Comparison of ENCODE assay signal across 1 cellular context in the genomic region with DNA sequence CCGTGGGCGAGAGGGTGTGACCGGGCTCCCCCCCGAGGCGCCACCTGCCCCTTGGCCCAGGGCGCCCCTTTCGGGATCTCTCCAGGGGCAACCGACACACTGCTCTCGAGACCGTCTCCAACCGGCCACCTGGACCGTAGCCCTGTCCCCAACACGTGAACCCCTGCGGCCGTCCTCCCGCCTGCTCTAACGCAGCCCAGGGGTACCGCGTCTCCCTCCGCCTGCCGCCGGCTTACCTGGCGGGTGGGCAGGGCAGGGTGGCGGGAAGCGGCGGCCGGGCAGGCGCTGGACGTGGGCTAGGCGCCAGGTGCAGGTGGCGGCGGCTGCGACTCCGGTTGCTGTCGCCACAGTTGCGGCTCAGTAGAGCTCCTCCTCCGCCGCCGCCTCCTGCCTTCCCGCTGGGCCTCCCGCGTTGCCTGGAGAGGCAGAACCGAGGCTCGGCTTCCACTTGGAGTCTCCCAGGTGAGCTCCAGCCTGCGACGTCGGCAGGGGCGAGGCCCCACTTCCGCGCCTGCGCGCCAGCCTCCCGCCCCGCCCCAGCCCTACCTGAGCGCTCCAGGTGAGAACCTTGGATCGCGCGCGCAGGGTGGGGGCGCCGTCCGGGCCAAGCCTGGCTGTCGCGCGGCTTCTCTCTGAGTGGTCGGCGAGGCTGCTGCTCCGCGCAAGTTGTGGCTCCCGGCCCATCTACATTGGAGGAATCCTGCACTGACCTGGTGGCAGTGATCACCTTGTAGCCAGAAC.
TF ChIP-seq lines count a peak whose summit lies in the region.

A gene (minus strand): TSS at position 469 of the 741 bp plus-strand sequence. CDS start 23,547 bp downstream, outside the sequence.

TF ChIP-seq in K562, 482 proteins besides CTCF, POLR2A, EP300 and RAD21:
- TF ChIP-seq ZKSCAN8 (CRISPR knock-in tag; IDR thresholded peaks at IDR 0.05) (no peak), HDAC8 (tag; IDR thresholded peaks at IDR 0.05) (no peak), L3MBTL2 (IDR thresholded peaks at IDR 0.05) (no peak), ZNF282 (CRISPR knock-in tag; IDR thresholded peaks at IDR 0.05) (no peak), U2AF1 (optimal IDR thresholded peaks at IDR 0.05; ENCODE audit: low read depth, low read length) (no peak), TRIM24 (IDR thresholded peaks at IDR 0.05) (no peak), JUND (IDR thresholded peaks at IDR 0.05; ENCODE audit: borderline replicate concordance, low read depth, low read length) (no peak), JUND (tag; IDR thresholded peaks at IDR 0.05; ENCODE audit: borderline replicate concordance, low read depth, low read length) (no peak), GTF2A2 (tag; IDR thresholded peaks at IDR 0.05) (no peak), ZNF431 (CRISPR knock-in tag; IDR thresholded peaks at IDR 0.05) (no peak), MAZ (CRISPR knock-in tag; conservative IDR thresholded peaks at IDR 0.05 in 1 of 2, IDR thresholded peaks at IDR 0.05 in 1 of 2) (no peak), JUNB (CRISPR knock-in tag; conservative IDR thresholded peaks at IDR 0.05) (no peak), SREBF1 (IDR thresholded peaks at IDR 0.05; ENCODE audit: borderline replicate concordance, low read depth, low read length) (no peak)
- TF ChIP-seq, protein P1, sequence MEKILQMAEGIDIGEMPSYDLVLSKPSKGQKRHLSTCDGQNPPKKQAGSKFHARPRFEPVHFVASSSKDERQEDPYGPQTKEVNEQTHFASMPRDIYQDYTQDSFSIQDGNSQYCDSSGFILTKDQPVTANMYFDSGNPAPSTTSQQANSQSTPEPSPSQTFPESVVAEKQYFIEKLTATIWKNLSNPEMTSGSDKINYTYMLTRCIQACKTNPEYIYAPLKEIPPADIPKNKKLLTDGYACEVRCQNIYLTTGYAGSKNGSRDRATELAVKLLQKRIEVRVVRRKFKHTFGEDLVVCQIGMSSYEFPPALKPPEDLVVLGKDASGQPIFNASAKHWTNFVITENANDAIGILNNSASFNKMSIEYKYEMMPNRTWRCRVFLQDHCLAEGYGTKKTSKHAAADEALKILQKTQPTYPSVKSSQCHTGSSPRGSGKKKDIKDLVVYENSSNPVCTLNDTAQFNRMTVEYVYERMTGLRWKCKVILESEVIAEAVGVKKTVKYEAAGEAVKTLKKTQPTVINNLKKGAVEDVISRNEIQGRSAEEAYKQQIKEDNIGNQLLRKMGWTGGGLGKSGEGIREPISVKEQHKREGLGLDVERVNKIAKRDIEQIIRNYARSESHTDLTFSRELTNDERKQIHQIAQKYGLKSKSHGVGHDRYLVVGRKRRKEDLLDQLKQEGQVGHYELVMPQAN (IDR thresholded peaks at IDR 0.05; ENCODE audit: borderline replicate concordance): no peak
- TF ChIP-seq, protein P2, sequence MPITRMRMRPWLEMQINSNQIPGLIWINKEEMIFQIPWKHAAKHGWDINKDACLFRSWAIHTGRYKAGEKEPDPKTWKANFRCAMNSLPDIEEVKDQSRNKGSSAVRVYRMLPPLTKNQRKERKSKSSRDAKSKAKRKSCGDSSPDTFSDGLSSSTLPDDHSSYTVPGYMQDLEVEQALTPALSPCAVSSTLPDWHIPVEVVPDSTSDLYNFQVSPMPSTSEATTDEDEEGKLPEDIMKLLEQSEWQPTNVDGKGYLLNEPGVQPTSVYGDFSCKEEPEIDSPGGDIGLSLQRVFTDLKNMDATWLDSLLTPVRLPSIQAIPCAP (CRISPR knock-in tag; IDR thresholded peaks at IDR 0.05; ENCODE audit: borderline replicate concordance): no peak
- TF ChIP-seq, protein P3, sequence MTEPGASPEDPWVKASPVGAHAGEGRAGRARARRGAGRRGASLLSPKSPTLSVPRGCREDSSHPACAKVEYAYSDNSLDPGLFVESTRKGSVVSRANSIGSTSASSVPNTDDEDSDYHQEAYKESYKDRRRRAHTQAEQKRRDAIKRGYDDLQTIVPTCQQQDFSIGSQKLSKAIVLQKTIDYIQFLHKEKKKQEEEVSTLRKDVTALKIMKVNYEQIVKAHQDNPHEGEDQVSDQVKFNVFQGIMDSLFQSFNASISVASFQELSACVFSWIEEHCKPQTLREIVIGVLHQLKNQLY (CRISPR knock-in tag; conservative IDR thresholded peaks at IDR 0.05): no peak
- TF ChIP-seq, protein P4, sequence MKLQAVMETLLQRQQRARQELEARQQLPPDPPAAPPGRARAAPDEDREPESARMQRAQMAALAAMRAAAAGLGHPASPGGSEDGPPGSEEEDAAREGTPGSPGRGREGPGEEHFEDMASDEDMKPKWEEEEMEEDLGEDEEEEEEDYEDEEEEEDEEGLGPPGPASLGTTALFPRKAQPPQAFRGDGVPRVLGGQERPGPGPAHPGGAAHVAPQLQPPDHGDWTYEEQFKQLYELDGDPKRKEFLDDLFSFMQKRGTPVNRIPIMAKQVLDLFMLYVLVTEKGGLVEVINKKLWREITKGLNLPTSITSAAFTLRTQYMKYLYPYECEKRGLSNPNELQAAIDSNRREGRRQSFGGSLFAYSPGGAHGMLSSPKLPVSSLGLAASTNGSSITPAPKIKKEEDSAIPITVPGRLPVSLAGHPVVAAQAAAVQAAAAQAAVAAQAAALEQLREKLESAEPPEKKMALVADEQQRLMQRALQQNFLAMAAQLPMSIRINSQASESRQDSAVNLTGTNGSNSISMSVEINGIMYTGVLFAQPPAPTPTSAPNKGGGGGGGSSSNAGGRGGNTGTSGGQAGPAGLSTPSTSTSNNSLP (IDR thresholded peaks at IDR 0.05; ENCODE audit: borderline replicate concordance, low read depth, low read length): no peak
